In genomic region chr4:46648088-46648744, GRCh38 we compare ENCODE assay signal across 9 cellular contexts.
DNase-seq lines count a peak whose midpoint lies in the region; ATAC-seq and TF ChIP-seq lines count a peak whose summit lies in the region.
"Had no signal": no experiment of that assay in that cellular context is flagged by ENCODE, and none has a peak within 500 bp of the region (broad histone marks: within the 10 kb centered on the region; RNA-seq: fewer than 3 reads in every experiment).

No MANE protein-coding gene starts in this region.

- no peaks in the 10 kb centered on the region for H3K27me3 Mint-ChIP-seq in activated T-cell treated with anti-CD3 and anti-CD28 coated beads, Interleukin-2, amount 50 U/mL, for 4 hours (ENCODE audit: low read depth)

- H3K27me3 ChIP-seq in SK-N-SH (ENCODE audit: insufficient read depth) = no peaks in the 10 kb centered on the region

- no peaks in the 10 kb centered on the region for H3K9me2 ChIP-seq in SK-N-SH

- no peaks in the 10 kb centered on the region for H4K20me1 ChIP-seq in SK-N-SH (ENCODE audit: insufficient read depth)

- H3K79me2 ChIP-seq in SK-N-SH (ENCODE audit: insufficient read depth) = no peaks in the 10 kb centered on the region

- H3K27ac ChIP-seq in SK-N-SH (ENCODE audit: low read depth in 2 of 2, low read length in 1 of 2) = no peak overlapping the region

- no peak overlapping the region for H3K4me2 ChIP-seq in SK-N-SH

- DNase-seq in SK-N-SH (peak; percentile 26), kidney glomerular epithelial cell (lab: John Stamatoyannopoulos, UW) (peak; percentile 37), AG08396 (ENCODE audit: low spot score) (no peak), OCI-M2 (lab: John Stamatoyannopoulos, UW; ENCODE audit: unreplicated experiment) (no peak)
- DNase-seq in activated T-cell treated with anti-CD3 and anti-CD28 coated beads, Interleukin-2, amount 50 U/mL, for 4 hours = no peak

- no peak overlapping the region for H3K9ac ChIP-seq in SK-N-SH

- no peak for TF ChIP-seq EP300 in SK-N-SH (IDR thresholded peaks at IDR 0.05; ENCODE audit: borderline replicate concordance in 1 of 2, low read depth in 1 of 2, low read length in 1 of 2)

- no peak overlapping the region for H3K4me3 Mint-ChIP-seq in activated T-cell treated with anti-CD3 and anti-CD28 coated beads, Interleukin-2, amount 50 U/mL, for 4 hours

- WGBS in SK-N-SH (ENCODE audit: low lambda C conversion rate) = 0% methylated on average over 1 of the region's 2 CpGs

- no peaks in the 10 kb centered on the region for H3K4me1 ChIP-seq in SK-N-SH (ENCODE audit: control insufficient read depth in 1 of 2, insufficient read depth in 2 of 2, low read depth in 1 of 2, low read length in 1 of 2)

- no peaks in the 10 kb centered on the region for H3F3A ChIP-seq in SK-N-SH (replicated peaks; ENCODE audit: insufficient read depth)

- H2AFZ ChIP-seq in SK-N-SH (ENCODE audit: low read depth) = no peak overlapping the region

- no peaks in the 10 kb centered on the region for H3K36me3 ChIP-seq in SK-N-SH (replicated peaks in 1 of 2; ENCODE audit: control insufficient read depth in 1 of 2, insufficient read depth in 2 of 2, low read length in 1 of 2)

- H3K9me3 Mint-ChIP-seq in activated T-cell treated with anti-CD3 and anti-CD28 coated beads, Interleukin-2, amount 50 U/mL, for 4 hours = peaks cover 5% of the 10 kb centered on the region

- TF ChIP-seq RAD21 in SK-N-SH (IDR thresholded peaks at IDR 0.05; ENCODE audit: low read length) = peak; percentile 60

- H3K4me1 Mint-ChIP-seq in activated T-cell treated with anti-CD3 and anti-CD28 coated beads, Interleukin-2, amount 50 U/mL, for 4 hours (ENCODE audit: low read depth) = no peaks in the 10 kb centered on the region

- POLR2A ChIA-PET in SK-N-SH (lab: Yijun Ruan, JAX) = no interaction called here

- ATAC-seq in GM21515 (IDR thresholded peaks at IDR 0.05; ENCODE audit: unreplicated experiment) (peak; percentile 88), HG03571 (IDR thresholded peaks at IDR 0.05; ENCODE audit: unreplicated experiment) (peak; percentile 77)
- no peak for ATAC-seq in activated T-cell treated with anti-CD3 and anti-CD28 coated beads, Interleukin-2, amount 50 U/mL, for 4 hours

- peak overlapping the region in 1 of 2 experiments; percentile 38; a peak in 1 of 4 replicates for H3K4me3 ChIP-seq in SK-N-SH (ENCODE audit: low read depth in 2 of 2, low read length in 1 of 2)
- H3K4me3 ChIP-seq: lung had no signal

- H3K36me3 Mint-ChIP-seq in activated T-cell treated with anti-CD3 and anti-CD28 coated beads, Interleukin-2, amount 50 U/mL, for 4 hours (ENCODE audit: insufficient read depth) = no peaks in the 10 kb centered on the region

- CTCF ChIA-PET in SK-N-SH (lab: Yijun Ruan, JAX) = interaction anchor here (0.5 to 2.5 kb wide), 10 partner anchors 11 to 1889 kb away, joined by 3 to 18 read pairs (median 4); no protein-coding TSS in a partner anchor

- TF ChIP-seq CTCF in GM12873 (IDR thresholded peaks at IDR 0.05; ENCODE audit: insufficient read depth, low read depth, low read length, missing control alignments) (peak; percentile 96), SK-N-SH (IDR thresholded peaks at IDR 0.05) (peak; percentile 62)

- no peaks in the 10 kb centered on the region for H3K9me3 ChIP-seq in SK-N-SH

TF ChIP-seq in SK-N-SH, 30 proteins besides CTCF, POLR2A, EP300 and RAD21:
- TF ChIP-seq SMC3 (IDR thresholded peaks at IDR 0.05; ENCODE audit: low read depth, low read length) (peak; percentile 29; the same call in 1 of the 2 replicates), ELF1 (IDR thresholded peaks at IDR 0.05) (no peak), NRF1 (IDR thresholded peaks at IDR 0.05; ENCODE audit: low read depth, low read length) (no peak)
TF ChIP-seq in SK-N-SH: peak in this region for 1.

Comparison
In these comparisons a context has a peak if more than half of its experiments do, and no peak if none do; other contexts are left out.
1. ATAC-seq: peak in GM21515 (single experiment) and HG03571 (single experiment); none in activated T-cell treated with anti-CD3 and anti-CD28 coated beads, Interleukin-2, amount 50 U/mL, for 4 hours (0 of 2).
2. DNase-seq: peak in SK-N-SH (single experiment) and kidney glomerular epithelial cell (single experiment); none in activated T-cell treated with anti-CD3 and anti-CD28 coated beads, Interleukin-2, amount 50 U/mL, for 4 hours (single experiment), AG08396 (single experiment) and OCI-M2 (single experiment).